ENCODE assay signal across 8 cellular contexts in genomic region chr14:23631702-23632460, GRCh38. TPM values are rescaled to one million over a fixed set of nuclear protein-coding genes. Genes with fewer than 3 reads are reported as not detected.
DNase-seq lines count a peak whose midpoint lies in the region; ATAC-seq, FAIRE-seq and TF ChIP-seq lines count a peak whose summit lies in the region.

No MANE protein-coding gene starts in this region.

- no peaks in the 10 kb centered on the region for H3K27me3 Mint-ChIP-seq in mesothelial cell of epicardium (ENCODE audit: low read depth)

- no peak overlapping the region for H4K8ac ChIP-seq in H1 (ENCODE audit: extremely low read depth, insufficient read depth, low read length)

- no peak overlapping the region for H3K27ac ChIP-seq in H1 (ENCODE audit: low read depth, low read length)

- no peak overlapping the region for H3K4me2 ChIP-seq in H1 (ENCODE audit: insufficient read depth in 1 of 2, low read depth in 2 of 2, low read length in 2 of 2)

- no peak overlapping the region for H2AK5ac ChIP-seq in H1 (ENCODE audit: low read depth, low read length)

- peaks cover 7% of the 10 kb centered on the region for H3K9me3 Mint-ChIP-seq in mesothelial cell of epicardium

- peak overlapping the region; percentile 100 for H2AFZ ChIP-seq in H1 (ENCODE audit: low read length)

- peaks cover 33% of the 10 kb centered on the region for H3K4me1 Mint-ChIP-seq in mesothelial cell of epicardium

- no peaks in the 10 kb centered on the region for H4K20me1 ChIP-seq in H1 (replicated peaks in 1 of 2; ENCODE audit: control insufficient read depth in 1 of 2, insufficient read depth in 2 of 2, low read length in 2 of 2)

- H4K91ac ChIP-seq in H1 (replicated peaks; ENCODE audit: insufficient read length, low read length): peak overlapping the region; percentile 49

- POLR2A ChIA-PET in H1 (lab: Charles Lee; ENCODE audit: partially characterized antibody): interaction anchor here (1.0 to 1.4 kb wide), 2 partner anchors 62 to 265 kb away, joined by 3 to 6 read pairs; no protein-coding TSS in a partner anchor

- peak overlapping the region; percentile 75; the same call in 1 of the 2 replicates for H2BK5ac ChIP-seq in H1 (ENCODE audit: low read depth, low read length)

- H2BK120ac ChIP-seq in H1 (replicated peaks; ENCODE audit: low read depth, low read length): peak overlapping the region; percentile 8

- no peaks in the 10 kb centered on the region for H3K36me3 Mint-ChIP-seq in mesothelial cell of epicardium

- H3K9me3 ChIP-seq in H1 (ENCODE audit: insufficient read depth in 2 of 2, low read depth in 1 of 2, low read length in 1 of 2): peaks cover 4 to 10% of the 10 kb centered on the region in 2 experiments; a peak in 3 of 4 replicates

- H3K23ac ChIP-seq in H1 (ENCODE audit: insufficient read length): no peak overlapping the region

- TF ChIP-seq CTCF in H1 (IDR thresholded peaks at IDR 0.05; ENCODE audit: control extremely low read depth in 1 of 3, insufficient read depth in 1 of 3, low read depth in 1 of 3, low read length in 3 of 3) (peak; percentile 92 to 99 (median 93)), mesothelial cell of epicardium (IDR thresholded peaks at IDR 0.05; ENCODE audit: unreplicated experiment) (peak; percentile 98)

- H2BK15ac ChIP-seq in H1 (ENCODE audit: low read length): peak overlapping the region; percentile 95

- no peak overlapping the region for H3K56ac ChIP-seq in H1 (replicated peaks; ENCODE audit: insufficient read length, low read depth, low read length)

- WGBS in H1 (ENCODE audit: extremely low coverage in 1 of 2, insufficient coverage in 1 of 2, insufficient read length in 1 of 2, insufficient replicate concordance in 2 of 2, low coverage in 1 of 2, low lambda C conversion rate in 2 of 2, missing lambda C conversion rate in 1 of 2), 2 experiments: 30% methylated on average over 8 of the region's 8 CpGs; no CpG with 5 or more reads in 1 of the 2 experiments

- H3K14ac ChIP-seq in H1 (ENCODE audit: insufficient read length): no peak overlapping the region

- peak; percentile 74 for ATAC-seq in HG03378 (IDR thresholded peaks at IDR 0.05; ENCODE audit: unreplicated experiment)

- CTCF ChIA-PET in H1 (lab: Charles Lee; ENCODE audit: partially characterized antibody): interaction anchor here (0.7 to 7.4 kb wide), 54 partner anchors 9 to 478 kb away, joined by 3 to 77 read pairs (median 7); partner anchors contain the start of gene DHRS4

- DNase-seq in NCI-H2081 (lab: John Stamatoyannopoulos, UW): peak; percentile 44 to 54
- no peak for DNase-seq in NCI-H2081 treated with DMSO at 0.1 percent for 48 hours (lab: John Stamatoyannopoulos, UW)
- peak; percentile 60 for DNase-seq in NCI-H82 treated with DMSO at 0.1 percent for 48 hours (lab: John Stamatoyannopoulos, UW; ENCODE audit: unreplicated experiment)
- DNase-seq in activated CD8-positive, alpha-beta memory T cell treated with anti-CD3 and anti-CD28 coated beads for 48 hours (ENCODE audit: low read depth in 2 of 3, low spot score in 2 of 3): peak; percentile 27 to 65 (median 58)
- DNase-seq in H1 (ENCODE audit: low read depth in 1 of 2, low spot score in 2 of 2): peak; percentile 72 to 93
- DNase-seq in mesothelial cell of epicardium (ENCODE audit: low spot score in 2 of 2, unreplicated experiment in 2 of 2): peak; percentile 64 to 86
- peak; percentile 55 for DNase-seq in stimulated activated CD8-positive, alpha-beta memory T cell treated with anti-CD3 and anti-CD28 coated beads, Interleukin-15, amount 100 ng/mL, for 24 hours (ENCODE audit: low read depth)

- no peaks in the 10 kb centered on the region for H3K36me3 ChIP-seq in H1 (ENCODE audit: control insufficient read depth in 2 of 4, insufficient read depth in 4 of 4, low read length in 3 of 4)

- no peak for TF ChIP-seq POLR2A in H1 (IDR thresholded peaks at IDR 0.05; ENCODE audit: control extremely low read depth in 1 of 2, low read depth in 2 of 2, low read length in 2 of 2)

- H4K5ac ChIP-seq in H1 (ENCODE audit: insufficient read length, low read depth, low read length): no peak overlapping the region

- no peaks in the 10 kb centered on the region for H3K79me2 ChIP-seq in H1 (ENCODE audit: control insufficient read depth in 1 of 2, insufficient read depth in 2 of 2, low read length in 2 of 2)

- peak; percentile 65 for FAIRE-seq in H1 (lab: Jason Lieb, UNC)

- no peak overlapping the region for H3K4me3 ChIP-seq in H1 (ENCODE audit: extremely low read depth in 1 of 4, insufficient read depth in 2 of 4, low read depth in 3 of 4, low read length in 4 of 4)

- no peaks in the 10 kb centered on the region for H3K23me2 ChIP-seq in H1 (ENCODE audit: low read depth, low read length)

- H3K27ac Mint-ChIP-seq in mesothelial cell of epicardium: peak overlapping the region; percentile 53

- no peak overlapping the region; the same call in none of the 2 replicates for H3K18ac ChIP-seq in H1 (ENCODE audit: extremely low read depth, low read length)

- peak overlapping the region; percentile 11 for H2BK20ac ChIP-seq in H1 (ENCODE audit: low read length)

- H3K9ac ChIP-seq in H1 (replicated peaks in 1 of 4; ENCODE audit: extremely low read depth in 1 of 4, low read depth in 3 of 4, low read length in 3 of 4): no peak overlapping the region

- peak overlapping the region; percentile 1 for H3K4me3 Mint-ChIP-seq in mesothelial cell of epicardium

- no peaks in the 10 kb centered on the region for H3K79me1 ChIP-seq in H1 (ENCODE audit: low read depth, low read length)

- no peaks in the 10 kb centered on the region; a peak in 1 of 7 replicates for H3K4me1 ChIP-seq in H1 (replicated peaks in 1 of 4; ENCODE audit: control insufficient read depth in 3 of 4, insufficient read depth in 4 of 4, low read length in 3 of 4)

- H3K4ac ChIP-seq in H1 (replicated peaks; ENCODE audit: insufficient read length, low read depth, low read length): peak overlapping the region; percentile 19

- TF ChIP-seq RAD21 in H1 (IDR thresholded peaks at IDR 0.05 in 1 of 2, conservative IDR thresholded peaks at IDR 0.05 in 1 of 2; ENCODE audit: low read depth in 2 of 2, low read length in 2 of 2): peak; percentile 92 to 93

- no peak for TF ChIP-seq EP300 in H1 (IDR thresholded peaks at IDR 0.05; ENCODE audit: borderline replicate concordance in 1 of 2, low read depth in 2 of 2, low read length in 2 of 2)

- no peaks in the 10 kb centered on the region for H3K27me3 ChIP-seq in H1 (replicated peaks in 1 of 4; ENCODE audit: control insufficient read depth in 3 of 4, extremely low read depth in 1 of 4, insufficient read depth in 3 of 4, low read length in 3 of 4)

- H2BK12ac ChIP-seq in H1 (ENCODE audit: low read depth, low read length): peak overlapping the region; percentile 80; the same call in 1 of the 2 replicates

TF ChIP-seq in H1, 55 proteins besides CTCF, POLR2A, EP300 and RAD21:
- TF ChIP-seq NANOG (IDR thresholded peaks at IDR 0.05; ENCODE audit: insufficient read depth, low read depth, low read length, poor library complexity, severe bottlenecking) (no peak), SUZ12 (IDR thresholded peaks at IDR 0.05; ENCODE audit: low read length) (no peak), KDM5A (IDR thresholded peaks at IDR 0.05; ENCODE audit: low read length) (no peak), NRF1 (IDR thresholded peaks at IDR 0.05; ENCODE audit: low read depth, low read length) (no peak), ASH2L (IDR thresholded peaks at IDR 0.05; ENCODE audit: low read length) (peak; percentile 44), TAF1 (IDR thresholded peaks at IDR 0.05; ENCODE audit: low read depth, low read length) (no peak), BRCA1 (IDR thresholded peaks at IDR 0.05; ENCODE audit: low read depth, low read length) (0 out of 2 replicates have a peak, but pooled peaks have one; percentile 9), POU5F1 (IDR thresholded peaks at IDR 0.05; ENCODE audit: low read depth, low read length) (no peak)

RNA-seq across cellular contexts. Expression of gene DHRS2, which starts 4.3 kb away (rescaled TPM):
- 0.44 and 1.1 TPM in 2 replicates for total RNA-seq in H1 (2021; fragmentation: NEBNext Ultra II Directional; extraction: Animal tissue kit (Norgen Biotek cat#: 25700))
- polyA plus RNA-seq in H1 (2011; rRNA removed): 3.5 and 4.4 TPM in 2 replicates
- 6.2 TPM for polyA plus RNA-seq in H1 (2011; cell fraction: cytosol; rRNA removed)
- polyA plus RNA-seq in H1 (2011; cell fraction: nucleus; rRNA removed): 5.7 TPM
- 0.91 to 2.7 TPM (median 1.8 TPM) in 4 replicates for polyA plus RNA-seq in H1 (2012, experiment 1 of 2)
- 0.72 TPM for polyA plus RNA-seq in H1 (2012, experiment 2 of 2)
- 1.5 TPM for polyA plus RNA-seq in H1 (2013, experiment 1 of 2)
- polyA plus RNA-seq in H1 (2013, experiment 2 of 2): 1.2 TPM
- 4.0 and 4.9 TPM in 2 replicates for polyA minus RNA-seq in H1 (2011; rRNA and poly(A)+ RNA removed)
- 0.81 TPM for polyA minus RNA-seq in H1 (2011; cell fraction: cytosol; rRNA and poly(A)+ RNA removed)
- polyA minus RNA-seq in H1 (2011; cell fraction: nucleus; rRNA and poly(A)+ RNA removed): 7.5 TPM
- total RNA-seq in mesothelial cell of epicardium: 1.2 to 1.6 TPM (median 1.5 TPM) in 3 replicates

RNA-seq across cellular contexts. Expression of gene JPH4, which starts 53.3 kb away (rescaled TPM):
- 46.4 and 46.7 TPM in 2 replicates for total RNA-seq in H1 (2021; fragmentation: NEBNext Ultra II Directional; extraction: Animal tissue kit (Norgen Biotek cat#: 25700))
- polyA plus RNA-seq in H1 (2011; rRNA removed): 23.9 and 35.0 TPM in 2 replicates
- 31.2 TPM for polyA plus RNA-seq in H1 (2011; cell fraction: cytosol; rRNA removed)
- 48.6 TPM for polyA plus RNA-seq in H1 (2011; cell fraction: nucleus; rRNA removed)
- 20.3 to 33.0 TPM (median 27.2 TPM) in 4 replicates for polyA plus RNA-seq in H1 (2012, experiment 1 of 2)
- polyA plus RNA-seq in H1 (2012, experiment 2 of 2): 23.3 TPM
- polyA plus RNA-seq in H1 (2013, experiment 1 of 2): 23.9 TPM
- polyA plus RNA-seq in H1 (2013, experiment 2 of 2): 23.3 TPM
- polyA minus RNA-seq in H1 (2011; rRNA and poly(A)+ RNA removed): 11.2 and 13.2 TPM in 2 replicates
- polyA minus RNA-seq in H1 (2011; cell fraction: cytosol; rRNA and poly(A)+ RNA removed): 19.1 TPM
- polyA minus RNA-seq in H1 (2011; cell fraction: nucleus; rRNA and poly(A)+ RNA removed): 24.3 TPM
- total RNA-seq in mesothelial cell of epicardium: 6.4 to 7.4 TPM (median 7.3 TPM) in 3 replicates
